8 cellular contexts compared by ENCODE assay signal in the genomic region with DNA sequence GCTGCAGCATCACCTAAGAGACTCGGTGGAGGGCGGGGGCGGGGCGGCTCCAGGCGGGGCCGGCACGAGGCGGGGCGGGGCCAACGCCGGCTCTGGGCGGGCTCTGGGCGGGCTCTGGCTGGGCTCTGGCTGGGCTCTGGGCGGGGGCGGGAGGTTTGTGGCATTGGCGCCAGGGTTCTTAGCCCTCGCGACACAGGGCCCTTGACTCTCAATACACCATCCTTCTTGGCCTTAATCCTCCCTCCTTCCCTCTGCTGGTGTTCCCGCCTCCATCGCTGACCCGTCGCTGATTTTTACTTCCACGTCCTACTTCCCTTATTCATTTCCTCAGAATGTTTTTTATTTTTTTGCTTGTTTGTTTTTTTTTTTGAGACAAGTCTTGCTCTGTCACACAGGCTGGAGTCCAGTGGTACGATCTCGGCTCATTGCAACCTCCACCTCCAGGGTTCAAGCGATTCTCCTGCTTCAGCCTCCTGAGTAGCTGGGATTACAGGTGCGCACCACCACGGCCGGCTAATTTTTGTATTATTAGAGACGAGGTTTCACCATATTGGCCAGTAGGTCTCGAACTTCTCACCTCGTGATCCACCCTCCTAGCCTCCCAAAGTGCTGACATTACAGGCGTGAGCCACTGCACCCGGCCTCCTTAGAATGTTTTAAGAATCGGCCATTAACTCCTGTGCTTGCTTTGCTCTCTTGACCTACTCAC. TPM values are rescaled to one million over a fixed set of nuclear protein-coding genes. Genes with fewer than 3 reads are reported as not detected.
DNase-seq lines count a peak whose midpoint lies in the region; ATAC-seq, FAIRE-seq and TF ChIP-seq lines count a peak whose summit lies in the region.

A gene with protein sequence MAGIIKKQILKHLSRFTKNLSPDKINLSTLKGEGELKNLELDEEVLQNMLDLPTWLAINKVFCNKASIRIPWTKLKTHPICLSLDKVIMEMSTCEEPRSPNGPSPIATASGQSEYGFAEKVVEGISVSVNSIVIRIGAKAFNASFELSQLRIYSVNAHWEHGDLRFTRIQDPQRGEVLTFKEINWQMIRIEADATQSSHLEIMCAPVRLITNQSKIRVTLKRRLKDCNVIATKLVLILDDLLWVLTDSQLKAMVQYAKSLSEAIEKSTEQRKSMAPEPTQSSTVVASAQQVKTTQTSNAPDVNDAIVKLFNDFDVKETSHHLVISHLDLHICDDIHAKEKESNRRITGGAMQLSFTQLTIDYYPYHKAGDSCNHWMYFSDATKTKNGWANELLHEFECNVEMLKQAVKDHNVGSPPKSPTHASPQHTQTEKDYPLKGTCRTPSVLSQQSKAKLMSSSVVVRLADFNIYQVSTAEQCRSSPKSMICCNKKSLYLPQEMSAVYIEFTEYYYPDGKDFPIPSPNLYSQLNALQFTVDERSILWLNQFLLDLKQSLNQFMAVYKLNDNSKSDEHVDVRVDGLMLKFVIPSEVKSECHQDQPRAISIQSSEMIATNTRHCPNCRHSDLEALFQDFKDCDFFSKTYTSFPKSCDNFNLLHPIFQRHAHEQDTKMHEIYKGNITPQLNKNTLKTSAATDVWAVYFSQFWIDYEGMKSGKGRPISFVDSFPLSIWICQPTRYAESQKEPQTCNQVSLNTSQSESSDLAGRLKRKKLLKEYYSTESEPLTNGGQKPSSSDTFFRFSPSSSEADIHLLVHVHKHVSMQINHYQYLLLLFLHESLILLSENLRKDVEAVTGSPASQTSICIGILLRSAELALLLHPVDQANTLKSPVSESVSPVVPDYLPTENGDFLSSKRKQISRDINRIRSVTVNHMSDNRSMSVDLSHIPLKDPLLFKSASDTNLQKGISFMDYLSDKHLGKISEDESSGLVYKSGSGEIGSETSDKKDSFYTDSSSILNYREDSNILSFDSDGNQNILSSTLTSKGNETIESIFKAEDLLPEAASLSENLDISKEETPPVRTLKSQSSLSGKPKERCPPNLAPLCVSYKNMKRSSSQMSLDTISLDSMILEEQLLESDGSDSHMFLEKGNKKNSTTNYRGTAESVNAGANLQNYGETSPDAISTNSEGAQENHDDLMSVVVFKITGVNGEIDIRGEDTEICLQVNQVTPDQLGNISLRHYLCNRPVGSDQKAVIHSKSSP (N-terminal part only) (minus strand): TSS at position 24 of the 709 bp plus-strand sequence. CDS start 239 bp downstream, outside the sequence.

- peaks cover 4% of the 10 kb centered on the region for H3K36me3 Mint-ChIP-seq in activated B cell treated with CpG ODN at 0.5 μM for 24 hours (ENCODE audit: low read depth)

- peak within 1 kb of the TSS; percentile 86 for H3K4me3 ChIP-seq in ACC112 (ENCODE audit: low read depth, low read length)
- peak within 1 kb of the TSS; percentile 96 for H3K4me3 ChIP-seq in bronchial epithelial cell (ENCODE audit: low read depth, low read length)
- peak within 1 kb of the TSS; percentile 81 to 99 (median 92) for H3K4me3 ChIP-seq in spleen

- no peak for TF ChIP-seq POLR2A in spleen (IDR thresholded peaks at IDR 0.05)

- peaks cover 41% of the 10 kb centered on the region for H3K4me1 Mint-ChIP-seq in activated B cell treated with CpG ODN at 0.5 μM for 24 hours

- peak; percentile 42 for DNase-seq in NCI-H226
- peak; percentile 85 for DNase-seq in activated B cell treated with CpG ODN at 0.5 μM for 24 hours
- DNase-seq in bronchial epithelial cell (ENCODE audit: low read depth), result peak; percentile 40
- DNase-seq in inferior parietal cortex (ENCODE audit: extremely low spot score), result peak; percentile 66
- DNase-seq in spleen, result peak; percentile 98

- H3K9me3 ChIP-seq in spleen, result no peaks in the 10 kb centered on the region

- intact Hi-C loops in activated B cell treated with CpG ODN at 0.5 μM for 24 hours (cut with micrococcal nuclease), result loop anchor here (1.0 to 10.0 kb wide), 6 partner anchors 11 to 1638 kb away; a partner anchor contains a TSS
- intact Hi-C loops in spleen (cut with DNase I; ENCODE audit: low total_unique reads), result loop anchor here (5.0 kb wide), 1 partner anchor 59 kb away; a partner anchor contains a TSS

- peak within 1 kb of the TSS; percentile 93 for H3K27ac Mint-ChIP-seq in activated B cell treated with CpG ODN at 0.5 μM for 24 hours

- peaks cover 40% of the 10 kb centered on the region for H3K79me2 ChIP-seq in ACC112 (ENCODE audit: control insufficient read depth, insufficient read depth, low read length, unreplicated experiment)

- CTCF ChIA-PET in activated B cell treated with CpG ODN at 0.5 μM for 24 hours (lab: Charles Lee), result no interaction called here

- H3K27me3 ChIP-seq in ACC112 (ENCODE audit: insufficient read depth, low read length) (no peaks in the 10 kb centered on the region), bronchial epithelial cell (ENCODE audit: control insufficient read depth, insufficient read depth, low read length) (no peaks in the 10 kb centered on the region), spleen (replicated peaks in 1 of 7) (no peaks in the 10 kb centered on the region)

- 21 to 37% (median 32%) methylated on average over 20 to 35 of the region's 35 CpGs for WGBS in spleen, 5 donors

- TF ChIP-seq CTCF in activated B cell treated with CpG ODN at 0.5 μM for 24 hours (IDR thresholded peaks at IDR 0.05), result no peak
- TF ChIP-seq CTCF in bronchial epithelial cell (IDR thresholded peaks at IDR 0.05; ENCODE audit: insufficient read depth, low read length, severe bottlenecking), result no peak
- peak in 1 of 11 experiments; percentile 21 for TF ChIP-seq CTCF in spleen (IDR thresholded peaks at IDR 0.05 in 8 of 11, conservative IDR thresholded peaks at IDR 0.05 in 3 of 11)

- no peak for FAIRE-seq in bronchial epithelial cell (lab: Jason Lieb, UNC)

- H3K9me3 Mint-ChIP-seq in activated B cell treated with CpG ODN at 0.5 μM for 24 hours, result no peaks in the 10 kb centered on the region

- no peaks in the 10 kb centered on the region for H3K27me3 Mint-ChIP-seq in activated B cell treated with CpG ODN at 0.5 μM for 24 hours

- peak within 1 kb of the TSS; percentile 94 for H3K27ac ChIP-seq in ACC112 (ENCODE audit: low read depth, low read length)
- peak within 1 kb of the TSS; percentile 94 to 98 (median 97) for H3K27ac ChIP-seq in spleen

- peak; percentile 71 for ATAC-seq in GM18909 (IDR thresholded peaks at IDR 0.05; ENCODE audit: poor library complexity, unreplicated experiment)
- ATAC-seq in HG03159 (IDR thresholded peaks at IDR 0.05; ENCODE audit: unreplicated experiment), result peak; percentile 77
- peak; percentile 93 for ATAC-seq in activated B cell treated with CpG ODN at 0.5 μM for 24 hours (ENCODE audit: low read depth)

- POLR2A ChIA-PET in activated B cell treated with CpG ODN at 0.5 μM for 24 hours (lab: Charles Lee), result interaction anchor here (0.7 to 2.0 kb wide), 2 partner anchors 12 to 58 kb away, joined by 4 to 7 read pairs; a partner anchor contains a TSS

- H3K36me3 ChIP-seq in ACC112 (ENCODE audit: insufficient read depth, low read length) (no peaks in the 10 kb centered on the region), bronchial epithelial cell (ENCODE audit: control insufficient read depth, insufficient read depth, low read length) (no peaks in the 10 kb centered on the region), spleen (no peaks in the 10 kb centered on the region)

- peak within 1 kb of the TSS; percentile 92 for H3K4me3 Mint-ChIP-seq in activated B cell treated with CpG ODN at 0.5 μM for 24 hours

- H3K4me1 ChIP-seq in ACC112 (ENCODE audit: control insufficient read depth, insufficient read depth, low read length, unreplicated experiment) (peaks cover 29% of the 10 kb centered on the region), spleen (peaks cover 15 to 58% (median 47%) of the 10 kb centered on the region in 6 donors)

- H2AFZ ChIP-seq in ACC112 (ENCODE audit: low read length, unreplicated experiment), result peak within 1 kb of the TSS; percentile 98

RNA-seq across cellular contexts. Expression of the gene that starts here (rescaled TPM):
- total RNA-seq in activated B cell treated with CpG ODN at 0.5 μM for 24 hours, result 22.3 and 22.5 TPM in 2 replicates
- 12.9 and 14.0 TPM in 2 replicates for total RNA-seq in bronchial epithelial cell
- 10 to 100 TPM; 29.5 to 42.5 (median 36.3) TPM for total RNA-seq in spleen
- 1 to 10 TPM; 3.8 to 6.3 (median 5.1) TPM for polyA plus RNA-seq in spleen

Comparison
In these comparisons a context has a peak if more than half of its experiments do, and no peak if none do; other contexts are left out.
1. Peak in every context shown above with its lines: DNase-seq, ATAC-seq, H3K4me3 ChIP-seq and H3K27ac ChIP-seq.
2. DNase-seq: peak in every context shown above with its lines; median percentile 98 in spleen; 85 in activated B cell treated with CpG ODN at 0.5 μM for 24 hours; 66 in inferior parietal cortex; 42 in NCI-H226; 40 in bronchial epithelial cell.